In the genomic region with DNA sequence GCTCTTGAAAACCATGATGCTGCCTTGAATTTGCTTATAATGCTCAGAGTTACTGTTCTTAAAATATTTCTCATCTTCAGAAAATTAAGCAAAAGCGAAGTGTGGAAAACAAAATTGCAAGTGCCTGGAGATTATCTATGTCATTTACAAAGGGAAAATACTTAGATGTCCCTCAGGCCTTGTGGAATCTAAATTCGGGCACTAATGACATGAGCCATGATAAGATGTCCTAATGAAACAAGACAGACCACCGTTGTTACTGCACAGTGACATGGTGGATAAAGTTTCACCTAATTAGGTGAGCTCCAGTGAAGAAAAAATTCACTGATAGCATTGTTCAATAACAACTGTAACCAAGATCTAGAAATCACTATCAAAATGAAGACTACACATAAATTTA, we compare ENCODE assay signal across 22 cellular contexts. TPM values are rescaled to one million over a fixed set of nuclear protein-coding genes. Genes with fewer than 3 reads are reported as not detected.
DNase-seq lines count a peak whose midpoint lies in the region; ATAC-seq and TF ChIP-seq lines count a peak whose summit lies in the region.
"Had no signal": no experiment of that assay in that cellular context is flagged by ENCODE, and none has a peak within 500 bp of the region (broad histone marks: within the 10 kb centered on the region; RNA-seq: fewer than 3 reads in every experiment).

No MANE protein-coding gene starts in this region.

- no peak overlapping the region for H3K4me3 Mint-ChIP-seq in T-helper 2 cell treated with Interferon-gamma antibody and Interleukin-4, amounts not matched to agents 5 μg/mL and 100 μg/mL, for 36 hours
- H3K4me3 Mint-ChIP-seq in activated T-cell treated with anti-CD3 and anti-CD28 coated beads, Interleukin-2, amount 50 U/mL, for 4 hours, result no peak overlapping the region
- H3K4me3 Mint-ChIP-seq: CD8-positive, alpha-beta T cell had no signal

- intact Hi-C loops in heart right ventricle (cut with DNase I), result no loop called here

- peaks cover 2% of the 10 kb centered on the region for H3K27me3 Mint-ChIP-seq in T-helper 2 cell treated with Interferon-gamma antibody and Interleukin-4, amounts not matched to agents 5 μg/mL and 100 μg/mL, for 36 hours (ENCODE audit: low read depth)
- no peaks in the 10 kb centered on the region for H3K27me3 Mint-ChIP-seq in activated T-cell treated with anti-CD3 and anti-CD28 coated beads, Interleukin-2, amount 50 U/mL, for 4 hours (ENCODE audit: low read depth)

- peak in 5 of 8 donors; percentile 46 to 77 (median 63) for ATAC-seq in heart right ventricle
- no peak for ATAC-seq in GM19397 (IDR thresholded peaks at IDR 0.05; ENCODE audit: unreplicated experiment)
- no peak for ATAC-seq in activated T-cell treated with anti-CD3 and anti-CD28 coated beads, Interleukin-2, amount 50 U/mL, for 4 hours
- ATAC-seq: CD8-positive, alpha-beta T cell had no signal

- TF ChIP-seq CTCF in heart right ventricle (IDR thresholded peaks at IDR 0.05), result no peak

- H3K27me3 ChIP-seq in heart right ventricle, result peaks cover 0 to 13% (median 0%) of the 10 kb centered on the region in 7 donors
- H3K27me3 ChIP-seq: BLaER1 treated with 17β-estradiol and CSF1 and Interleukin-3, amounts not matched to agents 10 nM and 100 nM had no signal

- no peaks in the 10 kb centered on the region for H3K9me3 ChIP-seq in heart right ventricle
- H3K9me3 ChIP-seq: BLaER1 treated with 17β-estradiol and CSF1 and Interleukin-3, amounts not matched to agents 10 nM and 100 nM had no signal

- H3K36me3 ChIP-seq in heart right ventricle, result no peaks in the 10 kb centered on the region
- H3K36me3 ChIP-seq: BLaER1 treated with 17β-estradiol and CSF1 and Interleukin-3, amounts not matched to agents 10 nM and 100 nM had no signal

- peak overlapping the region in 1 of 10 donors; percentile 4 for H3K4me3 ChIP-seq in heart right ventricle
- H3K4me3 ChIP-seq: BLaER1 treated with 17β-estradiol and CSF1 and Interleukin-3, amounts not matched to agents 10 nM and 100 nM; PC-9 had no signal

- peaks cover 12 to 64% (median 53%) of the 10 kb centered on the region in 9 donors for H3K4me1 ChIP-seq in heart right ventricle

- H3K9me3 Mint-ChIP-seq in T-helper 2 cell treated with Interferon-gamma antibody and Interleukin-4, amounts not matched to agents 5 μg/mL and 100 μg/mL, for 36 hours, result no peaks in the 10 kb centered on the region
- H3K9me3 Mint-ChIP-seq in activated T-cell treated with anti-CD3 and anti-CD28 coated beads, Interleukin-2, amount 50 U/mL, for 4 hours, result no peaks in the 10 kb centered on the region
- H3K9me3 Mint-ChIP-seq: CD8-positive, alpha-beta T cell had no signal

- peak overlapping the region in 9 of 10 donors; percentile 3 to 85 (median 71) for H3K27ac ChIP-seq in heart right ventricle
- H3K27ac ChIP-seq: 22Rv1; BLaER1 treated with 17β-estradiol and CSF1 and Interleukin-3, amounts not matched to agents 10 nM and 100 nM; PC-9 had no signal

- peaks cover 5% of the 10 kb centered on the region for H3K4me1 Mint-ChIP-seq in T-helper 2 cell treated with Interferon-gamma antibody and Interleukin-4, amounts not matched to agents 5 μg/mL and 100 μg/mL, for 36 hours (ENCODE audit: low read depth)
- H3K4me1 Mint-ChIP-seq in activated T-cell treated with anti-CD3 and anti-CD28 coated beads, Interleukin-2, amount 50 U/mL, for 4 hours (ENCODE audit: low read depth), result peaks cover 40% of the 10 kb centered on the region

- DNase-seq in NCI-H2171 treated with DMSO at 0.1 percent for 48 hours (lab: John Stamatoyannopoulos, UW) (peak; percentile 38), NCI-H2171 (lab: John Stamatoyannopoulos, UW) (no peak), SK-N-DZ (ENCODE audit: low spot score) (peak; percentile 82), heart right ventricle (no peak), retina (peak; percentile 15)
- no peak for DNase-seq in T-helper 2 cell treated with Interferon-gamma antibody and Interleukin-4, amounts not matched to agents 5 μg/mL and 100 μg/mL, for 36 hours (ENCODE audit: low spot score)
- no peak for DNase-seq in activated T-cell treated with anti-CD3 and anti-CD28 coated beads, Interleukin-2, amount 50 U/mL, for 4 hours
- DNase-seq: ACHN; Calu3; CD8-positive, alpha-beta T cell; DMS153; Karpas-422; NCI-H1694; NCI-H2081; NCI-H2227 treated with DMSO at 0.1 percent for 48 hours; NCI-H510A; NCI-H748 treated with DMSO at 0.1 percent for 48 hours; PC-9; RPMI8226 had no signal

- no peaks in the 10 kb centered on the region for H3K36me3 Mint-ChIP-seq in T-helper 2 cell treated with Interferon-gamma antibody and Interleukin-4, amounts not matched to agents 5 μg/mL and 100 μg/mL, for 36 hours (ENCODE audit: low read depth)
- H3K36me3 Mint-ChIP-seq in activated T-cell treated with anti-CD3 and anti-CD28 coated beads, Interleukin-2, amount 50 U/mL, for 4 hours (ENCODE audit: insufficient read depth), result no peaks in the 10 kb centered on the region
- H3K36me3 Mint-ChIP-seq: CD8-positive, alpha-beta T cell had no signal

- 25 to 37% methylated on average over 3 of the region's 3 CpGs for WGBS in heart right ventricle, 2 donors

- H3K27ac Mint-ChIP-seq in T-helper 2 cell treated with Interferon-gamma antibody and Interleukin-4, amounts not matched to agents 5 μg/mL and 100 μg/mL, for 36 hours, result no peak overlapping the region
- H3K27ac Mint-ChIP-seq: CD8-positive, alpha-beta T cell had no signal

RNA-seq across cellular contexts. Expression of a gene that starts 30.4 kb away (rescaled TPM):
- polyA plus RNA-seq in SK-N-DZ (2014; cell fraction: cytosol; rRNA removed), result 2.1 and 8.1 TPM in 2 replicates
- 5.5 and 10.0 TPM in 2 replicates for polyA plus RNA-seq in SK-N-DZ (2014; cell fraction: nucleus; rRNA removed)
- total RNA-seq in heart right ventricle, result 100 to 1,000 TPM in 2 of 10 donors, 10 to 100 TPM in 8; 64.8 to 124 (median 77.0) TPM
- polyA plus RNA-seq in heart right ventricle, result 10 to 100 TPM; 21.6 to 70.2 TPM
- total RNA-seq in activated T-cell treated with anti-CD3 and anti-CD28 coated beads, Interleukin-2, amount 50 U/mL, for 4 hours, result 10 to 100 TPM in 1 of 3 donors, 1 to 10 TPM in 2; 6.8 to 11.8 (median 9.7) TPM

Comparison
In these comparisons a context has a peak if more than half of its experiments do, and no peak if none do; other contexts are left out.
1. DNase-seq: peak in NCI-H2171 treated with DMSO at 0.1 percent for 48 hours (single experiment), SK-N-DZ (single experiment) and retina (single experiment); none in NCI-H2171 (single experiment), heart right ventricle (0 of 2), T-helper 2 cell treated with Interferon-gamma antibody and Interleukin-4, amounts not matched to agents 5 μg/mL and 100 μg/mL, for 36 hours (single experiment) and activated T-cell treated with anti-CD3 and anti-CD28 coated beads, Interleukin-2, amount 50 U/mL, for 4 hours (single experiment).
2. ATAC-seq: peak in heart right ventricle (5 of 8); none in GM19397 (single experiment) and activated T-cell treated with anti-CD3 and anti-CD28 coated beads, Interleukin-2, amount 50 U/mL, for 4 hours (0 of 2).
3. RNA of a gene that starts 30.4 kb away (total RNA-seq): 64.8 to 124 TPM in heart right ventricle; 6.8 to 11.8 TPM in activated T-cell treated with anti-CD3 and anti-CD28 coated beads, Interleukin-2, amount 50 U/mL, for 4 hours; every median in the first group is over 4 times any median in the second.